Comparison of ENCODE assay signal across 1 cellular context in the genomic region with DNA sequence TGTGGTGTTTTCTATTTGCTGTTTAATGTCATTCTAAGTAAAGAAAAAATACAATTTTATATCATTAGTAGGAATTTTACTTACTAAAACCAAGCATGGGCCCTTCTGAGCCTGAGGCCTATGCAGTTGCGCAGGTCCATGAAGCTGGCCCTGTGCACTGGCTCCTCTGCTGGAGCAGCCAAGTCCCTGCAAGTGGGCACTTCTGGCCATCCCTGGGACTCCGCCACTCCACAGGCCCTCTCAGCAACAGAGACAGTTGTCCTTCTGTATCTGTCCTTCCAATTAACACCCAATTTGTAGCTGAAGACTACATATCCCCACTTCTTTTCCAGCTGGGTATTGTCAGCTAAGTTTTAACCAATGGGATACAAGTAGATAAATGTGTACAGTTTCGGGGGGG.
TF ChIP-seq lines count a peak whose summit lies in the region.

No MANE protein-coding gene starts in this region.

TF ChIP-seq in HepG2, 621 proteins besides CTCF, POLR2A, EP300 and RAD21 (continued from another document):
- TF ChIP-seq, protein P1, sequence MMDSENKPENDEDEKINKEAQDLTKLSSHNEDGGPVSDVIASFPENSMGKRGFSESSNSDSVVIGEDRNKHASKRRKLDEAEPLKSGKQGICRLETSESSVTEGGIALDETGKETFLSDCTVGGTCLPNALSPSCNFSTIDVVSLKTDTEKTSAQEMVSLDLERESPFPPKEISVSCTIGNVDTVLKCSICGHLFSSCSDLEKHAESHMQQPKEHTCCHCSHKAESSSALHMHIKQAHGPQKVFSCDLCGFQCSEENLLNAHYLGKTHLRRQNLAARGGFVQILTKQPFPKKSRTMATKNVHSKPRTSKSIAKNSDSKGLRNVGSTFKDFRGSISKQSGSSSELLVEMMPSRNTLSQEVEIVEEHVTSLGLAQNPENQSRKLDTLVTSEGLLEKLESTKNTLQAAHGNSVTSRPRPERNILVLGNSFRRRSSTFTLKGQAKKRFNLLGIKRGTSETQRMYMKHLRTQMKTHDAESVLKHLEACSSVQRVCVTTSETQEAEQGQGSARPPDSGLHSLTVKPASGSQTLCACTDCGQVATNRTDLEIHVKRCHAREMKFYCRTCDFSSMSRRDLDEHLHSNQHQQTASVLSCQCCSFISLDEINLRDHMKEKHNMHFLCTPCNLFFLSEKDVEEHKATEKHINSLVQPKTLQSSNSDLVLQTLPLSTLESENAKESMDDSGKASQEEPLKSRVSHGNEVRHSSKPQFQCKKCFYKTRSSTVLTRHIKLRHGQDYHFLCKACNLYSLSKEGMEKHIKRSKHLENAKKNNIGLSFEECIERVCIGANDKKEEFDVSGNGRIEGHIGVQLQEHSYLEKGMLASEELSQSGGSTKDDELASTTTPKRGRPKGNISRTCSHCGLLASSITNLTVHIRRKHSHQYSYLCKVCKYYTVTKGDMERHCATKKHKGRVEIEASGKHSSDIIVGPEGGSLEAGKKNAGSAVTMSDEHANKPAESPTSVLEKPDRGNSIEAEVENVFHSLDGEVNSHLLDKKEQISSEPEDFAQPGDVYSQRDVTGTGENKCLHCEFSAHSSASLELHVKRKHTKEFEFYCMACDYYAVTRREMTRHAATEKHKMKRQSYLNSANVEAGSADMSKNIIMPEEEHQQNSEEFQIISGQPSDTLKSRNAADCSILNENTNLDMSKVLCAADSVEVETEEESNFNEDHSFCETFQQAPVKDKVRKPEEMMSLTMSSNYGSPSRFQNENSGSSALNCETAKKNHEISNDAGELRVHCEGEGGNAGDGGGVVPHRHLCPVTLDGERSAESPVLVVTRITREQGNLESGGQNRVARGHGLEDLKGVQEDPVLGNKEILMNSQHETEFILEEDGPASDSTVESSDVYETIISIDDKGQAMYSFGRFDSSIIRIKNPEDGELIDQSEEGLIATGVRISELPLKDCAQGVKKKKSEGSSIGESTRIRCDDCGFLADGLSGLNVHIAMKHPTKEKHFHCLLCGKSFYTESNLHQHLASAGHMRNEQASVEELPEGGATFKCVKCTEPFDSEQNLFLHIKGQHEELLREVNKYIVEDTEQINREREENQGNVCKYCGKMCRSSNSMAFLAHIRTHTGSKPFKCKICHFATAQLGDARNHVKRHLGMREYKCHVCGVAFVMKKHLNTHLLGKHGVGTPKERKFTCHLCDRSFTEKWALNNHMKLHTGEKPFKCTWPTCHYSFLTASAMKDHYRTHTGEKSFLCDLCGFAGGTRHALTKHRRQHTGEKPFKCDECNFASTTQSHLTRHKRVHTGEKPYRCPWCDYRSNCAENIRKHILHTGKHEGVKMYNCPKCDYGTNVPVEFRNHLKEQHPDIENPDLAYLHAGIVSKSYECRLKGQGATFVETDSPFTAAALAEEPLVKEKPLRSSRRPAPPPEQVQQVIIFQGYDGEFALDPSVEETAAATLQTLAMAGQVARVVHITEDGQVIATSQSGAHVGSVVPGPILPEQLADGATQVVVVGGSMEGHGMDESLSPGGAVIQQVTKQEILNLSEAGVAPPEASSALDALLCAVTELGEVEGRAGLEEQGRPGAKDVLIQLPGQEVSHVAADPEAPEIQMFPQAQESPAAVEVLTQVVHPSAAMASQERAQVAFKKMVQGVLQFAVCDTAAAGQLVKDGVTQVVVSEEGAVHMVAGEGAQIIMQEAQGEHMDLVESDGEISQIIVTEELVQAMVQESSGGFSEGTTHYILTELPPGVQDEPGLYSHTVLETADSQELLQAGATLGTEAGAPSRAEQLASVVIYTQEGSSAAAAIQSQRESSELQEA (CRISPR knock-in tag; IDR thresholded peaks at IDR 0.05; ENCODE audit: not compliant biosample characterization): no peak
- no peak for TF ChIP-seq FOXJ3 (CRISPR knock-in tag; IDR thresholded peaks at IDR 0.05; ENCODE audit: borderline replicate concordance)
